Comparison of ENCODE assay signal across 27 cellular contexts in the genomic region with DNA sequence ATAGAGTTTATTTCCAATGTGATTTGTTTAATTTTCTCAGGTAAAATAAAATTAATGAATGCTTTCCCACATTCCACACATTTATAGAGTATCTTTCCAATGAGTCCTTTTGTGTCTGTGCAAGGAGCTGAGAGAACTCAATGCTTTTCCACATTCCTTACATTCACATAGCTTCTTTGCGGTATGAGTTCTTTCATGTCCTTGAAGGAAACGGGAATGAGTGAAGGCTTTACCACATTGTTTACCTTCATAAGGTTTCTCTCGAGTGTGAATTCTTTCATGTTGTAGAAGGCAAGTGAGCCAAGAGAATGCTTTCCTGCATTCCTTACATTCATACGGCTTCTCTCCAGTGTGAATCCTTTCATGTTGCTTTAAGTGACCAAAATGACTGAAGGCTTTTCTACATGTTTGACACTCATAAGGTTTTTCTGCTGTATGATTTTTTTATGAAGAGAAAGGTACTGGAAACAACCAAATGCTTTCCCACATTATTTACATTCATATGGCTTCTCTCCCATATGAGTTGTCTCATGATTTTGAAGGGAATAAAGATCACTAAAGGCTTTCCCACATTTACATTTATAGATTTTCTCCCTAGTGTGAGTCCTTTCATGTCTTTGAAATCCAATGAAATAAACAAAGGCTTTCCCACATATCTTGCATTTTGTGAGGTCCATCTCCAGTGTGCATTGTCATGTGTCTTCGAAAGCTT.
"Had no signal": no experiment of that assay in that cellular context is flagged by ENCODE, and none has a peak within 500 bp of the region (broad histone marks: within the 10 kb centered on the region; RNA-seq: fewer than 3 reads in every experiment).

No MANE protein-coding gene starts in this region.

- DNase-seq: cortex of kidney; effector CD4-positive, alpha-beta T cell; foreskin keratinocyte; heart left ventricle; hippocampal formation; immature natural killer cell; islet precursor cell; kidney glomerular epithelial cell; left colon; left ventricle myocardium inferior; lower lobe of right lung; natural killer cell; occipital lobe; ovary; posterior cingulate gyrus; psoas muscle; right cardiac atrium; small intestine; stimulated activated CD4-positive, alpha-beta T cell treated with anti-CD3 and anti-CD28 coated beads, Interleukin-1b, Interleukin-23, amount 100 ng/mL, for 48 hours; stimulated activated CD4-positive, alpha-beta T cell treated with anti-CD3 and anti-CD28 coated beads, Interleukin-4, amount 100 ng/mL, for 1 hour; stimulated activated CD8-positive, alpha-beta memory T cell treated with anti-CD3 and anti-CD28 coated beads, Interleukin-4, amount 100 ng/mL, for 48 hours; stimulated activated naive CD4-positive, alpha-beta T cell; stomach; substantia nigra; testis; tibial artery had no signal

- ATAC-seq: foreskin keratinocyte, gastroesophageal sphincter, heart left ventricle, left colon, lower lobe of right lung, natural killer cell, psoas muscle, right cardiac atrium had no signal

- H3K4me3 ChIP-seq: gastroesophageal sphincter, heart left ventricle, left ventricle myocardium inferior, lower lobe of right lung, ovary, psoas muscle, stomach, testis, tibial artery had no signal

- FAIRE-seq: small intestine had no signal

- H3K27me3 ChIP-seq: foreskin keratinocyte, gastroesophageal sphincter, heart left ventricle, ovary, stomach, testis, tibial artery had no signal

- H3K36me3 ChIP-seq: ovary had no signal

- H3K9me3 ChIP-seq: testis had no signal

- H3K27ac ChIP-seq: foreskin keratinocyte, gastroesophageal sphincter, heart left ventricle, left ventricle myocardium inferior, lower lobe of right lung, ovary, psoas muscle, stomach, testis, tibial artery had no signal

- H3K4me1 ChIP-seq: foreskin keratinocyte, gastroesophageal sphincter, heart left ventricle, left ventricle myocardium inferior, lower lobe of right lung, psoas muscle, stomach, testis, tibial artery had no signal
